ENCODE assay signal across 8 cellular contexts in the genomic region with DNA sequence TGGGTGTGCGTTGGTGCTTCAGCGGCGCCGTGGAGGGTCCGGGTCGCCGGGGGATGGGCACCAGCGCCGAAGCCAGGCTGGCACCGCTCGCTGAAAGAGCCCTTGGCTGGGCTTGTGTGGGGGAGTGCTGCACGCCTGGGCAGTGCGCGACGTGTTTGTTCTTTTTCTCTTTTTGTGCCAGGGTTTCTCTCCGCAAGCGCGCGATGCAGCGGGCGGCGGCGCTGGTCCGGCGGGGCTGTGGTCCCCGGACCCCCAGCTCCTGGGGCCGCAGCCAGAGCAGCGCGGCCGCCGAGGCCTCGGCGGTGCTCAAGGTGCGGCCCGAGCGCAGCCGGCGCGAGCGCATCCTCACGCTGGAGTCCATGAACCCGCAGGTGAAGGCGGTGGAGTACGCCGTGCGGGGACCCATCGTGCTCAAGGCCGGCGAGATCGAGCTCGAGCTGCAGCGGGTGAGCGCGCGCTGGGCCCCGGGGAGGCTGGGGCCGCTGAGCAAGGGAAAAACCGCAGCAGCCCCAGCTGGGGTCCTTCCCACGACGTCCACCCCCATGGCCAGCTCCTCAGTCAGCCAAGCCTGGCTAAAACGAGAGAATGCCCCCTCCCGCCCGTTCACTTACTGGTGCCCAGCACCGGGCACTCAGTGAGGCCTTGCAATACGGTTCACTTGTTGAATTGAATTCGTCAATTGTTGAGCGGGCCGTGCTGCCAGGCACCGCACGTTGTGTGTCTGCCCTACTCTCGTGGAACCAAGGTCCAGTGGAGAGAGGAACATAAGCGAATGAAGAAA. TPM values are rescaled to one million over a fixed set of nuclear protein-coding genes. Genes with fewer than 3 reads are reported as not detected.
DNase-seq lines count a peak whose midpoint lies in the region; ATAC-seq and TF ChIP-seq lines count a peak whose summit lies in the region.

No MANE protein-coding gene starts in this region.

- H3K9me3 ChIP-seq in esophagus muscularis mucosa = no peaks in the 10 kb centered on the region

- H3K27ac ChIP-seq in esophagus muscularis mucosa (replicated peaks in 1 of 4) = peak overlapping the region; percentile 46 to 80 (median 74)

- 8% methylated on average over 29 of the region's 72 CpGs for WGBS in esophagus muscularis mucosa

- ATAC-seq in HG03159 (IDR thresholded peaks at IDR 0.05; ENCODE audit: unreplicated experiment) = peak; percentile 10

- H3K4me3 ChIP-seq in esophagus muscularis mucosa = peak overlapping the region; percentile 83 to 94 (median 92)

- no peak for TF ChIP-seq EP300 in esophagus muscularis mucosa (IDR thresholded peaks at IDR 0.05)

- H3K27ac Mint-ChIP-seq in nephron = peak overlapping the region; percentile 33 to 69 (median 44)

- DNase-seq in activated naive CD4-positive, alpha-beta T cell treated with Interleukin-2 at 50 U/mL for 16 hours = peak; percentile 24
- no peak for DNase-seq in activated naive CD4-positive, alpha-beta T cell (lab: John Stamatoyannopoulos, UW)
- DNase-seq in activated CD4-positive, alpha-beta T cell treated with anti-CD3 and anti-CD28 coated beads, Interleukin-2, amount 50 U/mL, for 48 hours = peak; percentile 15 to 36
- DNase-seq in esophagus muscularis mucosa (ENCODE audit: extremely low spot score) (no peak), OCI-M1 (lab: John Stamatoyannopoulos, UW) (no peak), GDM1 (lab: John Stamatoyannopoulos, UW) (no peak)

- peak overlapping the region; percentile 89 to 98 (median 90) for H3K4me3 Mint-ChIP-seq in nephron

- H3K4me1 ChIP-seq in esophagus muscularis mucosa = peaks cover 12 to 25% (median 20%) of the 10 kb centered on the region in 4 donors

- H3K27me3 ChIP-seq in esophagus muscularis mucosa = no peaks in the 10 kb centered on the region

- H3K4me1 Mint-ChIP-seq in nephron = peaks cover 24% of the 10 kb centered on the region

- H3K36me3 ChIP-seq in esophagus muscularis mucosa = no peaks in the 10 kb centered on the region

- no peak for TF ChIP-seq CTCF in esophagus muscularis mucosa (IDR thresholded peaks at IDR 0.05)
- no peak for TF ChIP-seq CTCF in nephron (IDR thresholded peaks at IDR 0.05; ENCODE audit: unreplicated experiment in 3 of 3)

- intact Hi-C loops in esophagus muscularis mucosa (cut with DNase I) = no loop called here

- no peaks in the 10 kb centered on the region for H3K9me3 Mint-ChIP-seq in nephron

- TF ChIP-seq POLR2A in esophagus muscularis mucosa (IDR thresholded peaks at IDR 0.05; ENCODE audit: low read depth) = no peak

- H3K27me3 Mint-ChIP-seq in nephron (ENCODE audit: low read depth) = peaks cover 33% of the 10 kb centered on the region

- peaks cover 3% of the 10 kb centered on the region for H3K36me3 Mint-ChIP-seq in nephron (ENCODE audit: low read depth)

RNA-seq across cellular contexts. Expression of gene GPT2, which starts 0.5 kb away (rescaled TPM):
- 1 to 10 TPM; 2.5 to 5.7 (median 3.6) TPM for total RNA-seq in esophagus muscularis mucosa

RNA-seq across cellular contexts. Expression of gene C16orf87, which starts 53.7 kb away (rescaled TPM):
- 10 to 100 TPM in 1 of 4 donors, 1 to 10 TPM in 3; 7.0 to 11.2 (median 8.6) TPM for total RNA-seq in esophagus muscularis mucosa

Comparison
In these comparisons a context has a peak if more than half of its experiments do, and no peak if none do; other contexts are left out.
1. DNase-seq: peak in activated naive CD4-positive, alpha-beta T cell treated with Interleukin-2 at 50 U/mL for 16 hours (single experiment) and activated CD4-positive, alpha-beta T cell treated with anti-CD3 and anti-CD28 coated beads, Interleukin-2, amount 50 U/mL, for 48 hours (2 of 2); none in activated naive CD4-positive, alpha-beta T cell (0 of 4), esophagus muscularis mucosa (single experiment), OCI-M1 (single experiment) and GDM1 (single experiment).